ENCODE assay signal across 1 cellular context in genomic region chr3:73504255-73504654, GRCh38.
TF ChIP-seq lines count a peak whose summit lies in the region.

No MANE protein-coding gene starts in this region.

TF ChIP-seq in GM23338, 12 proteins besides CTCF, POLR2A, EP300 and RAD21:
- TF ChIP-seq REST (IDR thresholded peaks at IDR 0.05; ENCODE audit: unreplicated experiment): no peak
- no peak for TF ChIP-seq POLR2AphosphoS5 (IDR thresholded peaks at IDR 0.05; ENCODE audit: low read depth)
- TF ChIP-seq CREB1 (CRISPR knock-in tag; IDR thresholded peaks at IDR 0.05; ENCODE audit: low read depth): no peak
- TF ChIP-seq ETS1 (IDR thresholded peaks at IDR 0.05): no peak
- no peak for TF ChIP-seq ZNF462 (CRISPR knock-in tag; IDR thresholded peaks at IDR 0.05)
- TF ChIP-seq ZNF114 (CRISPR knock-in tag; IDR thresholded peaks at IDR 0.05): no peak
- TF ChIP-seq NANOG (IDR thresholded peaks at IDR 0.05; ENCODE audit: borderline replicate concordance): no peak
- no peak for TF ChIP-seq JUNB (IDR thresholded peaks at IDR 0.05; ENCODE audit: unreplicated experiment)
- TF ChIP-seq STAT1 (IDR thresholded peaks at IDR 0.05; ENCODE audit: unreplicated experiment): no peak
